ENCODE assay signal across 22 cellular contexts in the genomic region with DNA sequence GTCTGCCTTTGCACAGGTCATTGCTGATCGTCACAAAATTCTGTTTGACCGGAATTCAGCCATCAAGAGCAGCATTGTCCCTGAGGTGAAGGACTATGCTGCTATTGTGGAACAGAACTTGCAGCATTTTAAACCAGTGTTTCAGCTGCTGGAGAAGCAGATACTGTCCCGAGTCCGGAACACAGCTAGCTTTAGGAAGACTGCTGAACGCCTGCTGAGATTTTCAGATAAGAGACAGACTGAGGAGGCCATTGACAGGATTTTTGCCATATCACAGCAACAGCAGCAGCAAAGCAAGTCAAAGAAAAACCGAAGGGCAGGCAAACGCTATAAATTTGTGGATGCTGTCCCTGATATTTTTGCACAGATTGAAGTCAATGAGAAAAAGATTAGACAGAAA. TPM values are rescaled to one million over a fixed set of nuclear protein-coding genes. Genes with fewer than 3 reads are reported as not detected.
"Had no signal": no experiment of that assay in that cellular context is flagged by ENCODE, and none has a peak within 500 bp of the region (broad histone marks: within the 10 kb centered on the region; RNA-seq: fewer than 3 reads in every experiment).

No MANE protein-coding gene starts in this region.

- H3K9me3 Mint-ChIP-seq: memory B cell, naive B cell had no signal

- H3K4me3 Mint-ChIP-seq: memory B cell had no signal

- H3K36me3 ChIP-seq: transverse colon had no signal

- H3K27me3 ChIP-seq: esophagus muscularis mucosa, gastrocnemius medialis, heart right ventricle, ovary, stomach, transverse colon had no signal

- FAIRE-seq: endometrium, small intestine had no signal

- DNase-seq: cortex of kidney; effector memory CD4-positive, alpha-beta T cell; gastrocnemius medialis; heart right ventricle; left ventricle myocardium inferior; lower lobe of right lung; naive B cell; ovary; right cardiac atrium; small intestine; stimulated activated CD4-positive, alpha-beta T cell treated with anti-CD3 and anti-CD28 coated beads, Interleukin-12 subunit alpha, Interleukin-12 subunit beta, amount 100 ng/mL, for 4 hours; stimulated activated naive CD4-positive, alpha-beta T cell; stomach; substantia nigra; transverse colon had no signal

- H3K4me1 ChIP-seq: esophagus muscularis mucosa, lower lobe of right lung, stomach, transverse colon had no signal

- H3K9me3 ChIP-seq: esophagus muscularis mucosa, gastrocnemius medialis, heart right ventricle, left ventricle myocardium inferior, lower lobe of right lung, ovary, stomach, thoracic aorta, transverse colon had no signal

- H3K4me3 ChIP-seq: esophagus muscularis mucosa, gastrocnemius medialis, heart right ventricle, left ventricle myocardium inferior, lower lobe of right lung, ovary, stomach, thoracic aorta, transverse colon had no signal

- H3K27ac ChIP-seq: epithelial cell of prostate, esophagus muscularis mucosa, gastrocnemius medialis, heart right ventricle, left ventricle myocardium inferior, lower lobe of right lung, ovary, stomach, thoracic aorta, transverse colon had no signal

- H3K27me3 Mint-ChIP-seq: memory B cell, naive B cell, progenitor cell of endocrine pancreas had no signal

- H3K27ac Mint-ChIP-seq: memory B cell, progenitor cell of endocrine pancreas had no signal

RNA-seq across cellular contexts. Expression of a gene that starts 24.6 kb away (rescaled TPM):
- total RNA-seq: fibroblast of villous mesenchyme had no signal
